1 cellular context compared by ENCODE assay signal in genomic region chr17:78653382-78653781, GRCh38.
TF ChIP-seq lines count a peak whose summit lies in the region.

No MANE protein-coding gene starts in this region.

TF ChIP-seq in SK-N-SH, 30 proteins besides CTCF, POLR2A, EP300 and RAD21 (continued from another document):
- TF ChIP-seq RCOR1 (IDR thresholded peaks at IDR 0.05; ENCODE audit: low read length) (no peak), FOXJ3 (CRISPR knock-in tag; IDR thresholded peaks at IDR 0.05) (no peak), YY1 (IDR thresholded peaks at IDR 0.05; ENCODE audit: low read depth) (no peak), USF2 (IDR thresholded peaks at IDR 0.05; ENCODE audit: borderline replicate concordance, low read depth, low read length) (no peak), JUND (IDR thresholded peaks at IDR 0.05) (no peak)
TF ChIP-seq in SK-N-SH: peak in this region for 0.
